In the genomic region with DNA sequence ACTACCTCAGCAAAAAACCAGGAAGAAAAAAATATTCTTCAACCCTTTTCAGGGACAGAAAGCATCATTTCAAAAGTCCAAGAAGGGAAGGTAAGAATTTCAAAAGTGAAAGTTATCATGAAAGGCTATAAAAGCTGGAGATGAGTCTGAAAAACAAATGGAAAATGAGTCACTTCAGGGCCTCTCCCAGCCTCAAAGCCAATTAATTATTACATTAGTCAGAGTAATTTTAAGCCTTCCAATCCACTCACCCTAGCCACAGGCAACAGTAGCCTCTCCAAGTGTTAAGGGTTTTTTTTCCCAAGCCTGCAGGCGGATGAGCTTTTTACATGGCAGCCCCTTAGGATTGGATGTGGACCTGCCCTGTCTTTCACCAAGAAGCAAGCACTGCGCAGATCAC, we compare ENCODE assay signal across 10 cellular contexts. TPM values are rescaled to one million over a fixed set of nuclear protein-coding genes. Genes with fewer than 3 reads are reported as not detected.
A peak's percentile ranks its signal among the peaks of the same experiment; 100 is the strongest.
DNase-seq lines count a peak whose midpoint lies in the region; ATAC-seq and TF ChIP-seq lines count a peak whose summit lies in the region.
"Not testable (repeated sequence)": the region's sequence is repeated elsewhere in the genome, so short reads cannot be mapped to it uniquely, and the experiment has no call there.
"Had no signal": no experiment of that assay in that cellular context is flagged by ENCODE, and none has a peak within 500 bp of the region (broad histone marks: within the 10 kb centered on the region; RNA-seq: fewer than 3 reads in every experiment).

No MANE protein-coding gene starts in this region.

- H3K9me3 Mint-ChIP-seq in CD8-positive, alpha-beta T cell; WTC11; activated T-helper 2 cell treated with anti-CD3 and anti-CD28 coated beads, Interferon-gamma antibody, Interleukin-2, Interleukin-4, amounts not matched to agents 10 μg/mL and 5 μg/mL and 100 μg/mL, durations not matched to agents 14 hours and 24 hours and 36 hours; brain; type B pancreatic cell: not testable (repeated sequence)

- H3K4me2 ChIP-seq in Loucy (ENCODE audit: low read depth, low read length, poor library complexity, severe bottlenecking) (peak overlapping the region; percentile 89), osteoblast (ENCODE audit: insufficient read depth, low read length) (peak overlapping the region; percentile 67)

- ATAC-seq in CD8-positive, alpha-beta T cell; WTC11: not testable (repeated sequence)

- H3K4me3 Mint-ChIP-seq in CD8-positive, alpha-beta T cell: peak overlapping the region; percentile 56
- not testable (repeated sequence) for H3K4me3 Mint-ChIP-seq in WTC11
- H3K4me3 Mint-ChIP-seq in activated T-helper 2 cell treated with anti-CD3 and anti-CD28 coated beads, Interferon-gamma antibody, Interleukin-2, Interleukin-4, amounts not matched to agents 10 μg/mL and 5 μg/mL and 100 μg/mL, durations not matched to agents 14 hours and 24 hours and 36 hours (ENCODE audit: low read depth): peak overlapping the region; percentile 57
- H3K4me3 Mint-ChIP-seq in brain (peak overlapping the region; percentile 60 to 83 (median 69)), type B pancreatic cell (peak overlapping the region; percentile 41)

- not testable (repeated sequence) for H2AFZ ChIP-seq in Loucy (ENCODE audit: low read length); osteoblast (ENCODE audit: low read length)

- peak overlapping the region; percentile 56 for H3K9ac ChIP-seq in Loucy (ENCODE audit: low read depth, low read length, poor library complexity, severe bottlenecking)

- H3K36me3 ChIP-seq in CD8-positive, alpha-beta T cell (ENCODE audit: insufficient read depth, low read length); Loucy (ENCODE audit: insufficient read depth, low read length); osteoblast (ENCODE audit: insufficient read depth, low read length): not testable (repeated sequence)

- H3F3A ChIP-seq in Loucy (ENCODE audit: low read depth): not testable (repeated sequence)

- not testable (repeated sequence) for DNase-seq in CD8-positive, alpha-beta T cell; WTC11 (ENCODE audit: low spot score); activated T-helper 2 cell treated with anti-CD3 and anti-CD28 coated beads, Interferon-gamma antibody, Interleukin-2, Interleukin-4, amounts not matched to agents 10 μg/mL and 5 μg/mL and 100 μg/mL, durations not matched to agents 14 hours and 24 hours and 36 hours (ENCODE audit: low spot score); osteoblast (ENCODE audit: insufficient read length, low spot score, missing footprints); type B pancreatic cell (ENCODE audit: extremely low spot score, unreplicated experiment)
- peak; percentile 26 for DNase-seq in iris pigment epithelial cell (ENCODE audit: low read depth)

- H3K36me3 Mint-ChIP-seq in CD8-positive, alpha-beta T cell: peaks cover 36% of the 10 kb centered on the region
- H3K36me3 Mint-ChIP-seq in WTC11 (peaks cover 15% of the 10 kb centered on the region), brain (peaks cover 32% of the 10 kb centered on the region), type B pancreatic cell (peaks cover 12% of the 10 kb centered on the region)
- peaks cover 32% of the 10 kb centered on the region for H3K36me3 Mint-ChIP-seq in activated T-helper 2 cell treated with anti-CD3 and anti-CD28 coated beads, Interferon-gamma antibody, Interleukin-2, Interleukin-4, amounts not matched to agents 10 μg/mL and 5 μg/mL and 100 μg/mL, durations not matched to agents 14 hours and 24 hours and 36 hours (ENCODE audit: low read depth)

- H3K4me1 ChIP-seq in CD8-positive, alpha-beta T cell (ENCODE audit: insufficient read depth, low read length): not testable (repeated sequence)
- H3K4me1 ChIP-seq in Loucy (ENCODE audit: insufficient read depth, low read length, poor library complexity, severe bottlenecking): peaks cover 26% of the 10 kb centered on the region
- H3K4me1 ChIP-seq in osteoblast (ENCODE audit: insufficient read depth, low read length): peaks cover 18% of the 10 kb centered on the region

- H3K27ac Mint-ChIP-seq in CD8-positive, alpha-beta T cell: peak overlapping the region; percentile 47
- H3K27ac Mint-ChIP-seq in WTC11 (peak overlapping the region; percentile 60; the same call in 1 of the 2 replicates), brain (peak overlapping the region in 4 of 5 experiments; percentile 58 to 64 (median 61)), type B pancreatic cell (peak overlapping the region; percentile 11)
- H3K27ac Mint-ChIP-seq in activated T-helper 2 cell treated with anti-CD3 and anti-CD28 coated beads, Interferon-gamma antibody, Interleukin-2, Interleukin-4, amounts not matched to agents 10 μg/mL and 5 μg/mL and 100 μg/mL, durations not matched to agents 14 hours and 24 hours and 36 hours: peak overlapping the region; percentile 81

- CTCF ChIA-PET in CD8-positive, alpha-beta T cell (lab: Charles Lee); WTC11 (lab: Charles Lee): not testable (repeated sequence)

- POLR2A ChIA-PET in CD8-positive, alpha-beta T cell (lab: Charles Lee); WTC11 (lab: Charles Lee): not testable (repeated sequence)

- intact Hi-C loops in CD8-positive, alpha-beta T cell (cut with DNase I, micrococcal nuclease): loop anchor here in 1 of 2 experiments (10.0 kb wide), 1 partner anchor 260 kb away; no protein-coding TSS in a partner anchor
- intact Hi-C loops in activated T-helper 2 cell treated with anti-CD3 and anti-CD28 coated beads, Interferon-gamma antibody, Interleukin-2, Interleukin-4, amounts not matched to agents 10 μg/mL and 5 μg/mL and 100 μg/mL, durations not matched to agents 14 hours and 24 hours and 36 hours (cut with micrococcal nuclease): not testable (repeated sequence)

- H3K27me3 Mint-ChIP-seq in CD8-positive, alpha-beta T cell (ENCODE audit: low read depth); WTC11 (ENCODE audit: low read depth); activated T-helper 2 cell treated with anti-CD3 and anti-CD28 coated beads, Interferon-gamma antibody, Interleukin-2, Interleukin-4, amounts not matched to agents 10 μg/mL and 5 μg/mL and 100 μg/mL, durations not matched to agents 14 hours and 24 hours and 36 hours (ENCODE audit: low read depth); brain; type B pancreatic cell: not testable (repeated sequence)

- H3K27me3 ChIP-seq in CD8-positive, alpha-beta T cell (ENCODE audit: insufficient read depth, low read length); Loucy (ENCODE audit: insufficient read depth, low read length, poor library complexity, severe bottlenecking); osteoblast (ENCODE audit: insufficient read depth, low read length): not testable (repeated sequence)

- H3K27ac ChIP-seq in CD8-positive, alpha-beta T cell (ENCODE audit: low read depth, low read length): not testable (repeated sequence)
- peak overlapping the region; percentile 56 for H3K27ac ChIP-seq in osteoblast (ENCODE audit: low read depth, low read length)

- peaks cover 23% of the 10 kb centered on the region for H4K20me1 ChIP-seq in Loucy (ENCODE audit: insufficient read depth, low read length, poor library complexity, severe bottlenecking)
- peaks cover 21% of the 10 kb centered on the region for H4K20me1 ChIP-seq in osteoblast (ENCODE audit: insufficient read depth, low read length)

- TF ChIP-seq CTCF in CD8-positive, alpha-beta T cell (IDR thresholded peaks at IDR 0.05); Loucy (conservative IDR thresholded peaks at IDR 0.05; ENCODE audit: low read length); WTC11 (IDR thresholded peaks at IDR 0.05); brain (conservative IDR thresholded peaks at IDR 0.05); osteoblast (IDR thresholded peaks at IDR 0.05; ENCODE audit: extremely low read depth, low read depth, low read length); type B pancreatic cell (conservative IDR thresholded peaks at IDR 0.05): not testable (repeated sequence)

- peaks cover 35% of the 10 kb centered on the region for H3K4me1 Mint-ChIP-seq in CD8-positive, alpha-beta T cell (ENCODE audit: low read depth)
- H3K4me1 Mint-ChIP-seq in WTC11 (peaks cover 17% of the 10 kb centered on the region), brain (peaks cover 48% of the 10 kb centered on the region), type B pancreatic cell (ENCODE audit: unreplicated experiment) (peaks cover 28% of the 10 kb centered on the region)
- peaks cover 27% of the 10 kb centered on the region for H3K4me1 Mint-ChIP-seq in activated T-helper 2 cell treated with anti-CD3 and anti-CD28 coated beads, Interferon-gamma antibody, Interleukin-2, Interleukin-4, amounts not matched to agents 10 μg/mL and 5 μg/mL and 100 μg/mL, durations not matched to agents 14 hours and 24 hours and 36 hours (ENCODE audit: low read depth)

- H3K79me2 ChIP-seq in Loucy (ENCODE audit: insufficient read depth, low read length) (peaks cover 63% of the 10 kb centered on the region), osteoblast (ENCODE audit: insufficient read depth, low read length) (peaks cover 50% of the 10 kb centered on the region)

- H3K9me3 ChIP-seq in CD8-positive, alpha-beta T cell (ENCODE audit: low read length); Loucy (ENCODE audit: insufficient read depth, low read depth, low read length); osteoblast (ENCODE audit: low read depth, low read length): not testable (repeated sequence)

- H3K4me3 ChIP-seq in CD8-positive, alpha-beta T cell (ENCODE audit: low read depth, low read length); osteoblast (ENCODE audit: insufficient read depth, low read length): not testable (repeated sequence)
- peak overlapping the region; percentile 67 for H3K4me3 ChIP-seq in Loucy (ENCODE audit: low read length, poor library complexity, severe bottlenecking)

- not testable (repeated sequence) for H3K9me2 ChIP-seq in Loucy (replicated peaks; ENCODE audit: low read depth, low read length)

RNA-seq across cellular contexts. Expression of gene CCDC127, which starts 2.7 kb away (rescaled TPM):
- total RNA-seq in CD8-positive, alpha-beta T cell: 1 to 10 TPM; 1.5 to 2.2 TPM
- total RNA-seq in WTC11 (2021): 5.3 to 8.4 TPM (median 6.3 TPM) in 3 replicates
- total RNA-seq in activated T-helper 2 cell treated with anti-CD3 and anti-CD28 coated beads, Interferon-gamma antibody, Interleukin-2, Interleukin-4, amounts not matched to agents 10 μg/mL and 5 μg/mL and 100 μg/mL, durations not matched to agents 14 hours and 24 hours and 36 hours: 6.5 and 7.3 TPM in 2 replicates
- 7.5 TPM for polyA plus RNA-seq in brain (ENCODE audit: insufficient read depth, low read depth, low replicate concordance)
- total RNA-seq in osteoblast: 4.3 and 6.2 TPM in 2 replicates
- 6.0 and 10.8 TPM in 2 replicates for total RNA-seq in type B pancreatic cell (ENCODE audit: low replicate concordance)

RNA-seq across cellular contexts. Expression of gene SDHA, which starts 2.9 kb away (rescaled TPM):
- 100 to 1,000 TPM; 203 to 216 TPM for total RNA-seq in CD8-positive, alpha-beta T cell
- total RNA-seq in WTC11 (2021) (135 to 145 TPM (median 137 TPM) in 3 replicates), osteoblast (83.6 and 84.6 TPM in 2 replicates), type B pancreatic cell (ENCODE audit: low replicate concordance) (143 and 179 TPM in 2 replicates)
- 154 and 157 TPM in 2 replicates for total RNA-seq in activated T-helper 2 cell treated with anti-CD3 and anti-CD28 coated beads, Interferon-gamma antibody, Interleukin-2, Interleukin-4, amounts not matched to agents 10 μg/mL and 5 μg/mL and 100 μg/mL, durations not matched to agents 14 hours and 24 hours and 36 hours
- polyA plus RNA-seq in brain (ENCODE audit: insufficient read depth, low read depth, low replicate concordance): 172 TPM

RNA-seq across cellular contexts. Expression of gene LRRC14B, which starts 24.0 kb away (rescaled TPM):
- not detected for total RNA-seq in CD8-positive, alpha-beta T cell
- total RNA-seq in WTC11 (2021): 0.11 TPM in 1 of 3 replicates, not detected in the others
- total RNA-seq in activated T-helper 2 cell treated with anti-CD3 and anti-CD28 coated beads, Interferon-gamma antibody, Interleukin-2, Interleukin-4, amounts not matched to agents 10 μg/mL and 5 μg/mL and 100 μg/mL, durations not matched to agents 14 hours and 24 hours and 36 hours: not detected in 2 replicates
- polyA plus RNA-seq in brain (ENCODE audit: insufficient read depth, low read depth, low replicate concordance): 0.68 TPM
- total RNA-seq in osteoblast: under 0.01 TPM in 1 of 2 replicates, not detected in the other
- total RNA-seq in type B pancreatic cell (ENCODE audit: low replicate concordance): not detected in 2 replicates
- total RNA-seq: right lobe of liver, vagina had no signal

RNA-seq across cellular contexts. Expression of gene PDCD6, which starts 56.2 kb away (rescaled TPM):
- 10 to 100 TPM; 34.4 to 38.7 TPM for total RNA-seq in CD8-positive, alpha-beta T cell
- 80.4 to 86.8 TPM (median 83.6 TPM) in 3 replicates for total RNA-seq in WTC11 (2021)
- total RNA-seq in activated T-helper 2 cell treated with anti-CD3 and anti-CD28 coated beads, Interferon-gamma antibody, Interleukin-2, Interleukin-4, amounts not matched to agents 10 μg/mL and 5 μg/mL and 100 μg/mL, durations not matched to agents 14 hours and 24 hours and 36 hours: 109 TPM in 2 replicates
- polyA plus RNA-seq in brain (ENCODE audit: insufficient read depth, low read depth, low replicate concordance): 163 TPM
- total RNA-seq in osteoblast: 60.1 and 71.3 TPM in 2 replicates
- total RNA-seq in type B pancreatic cell (ENCODE audit: low replicate concordance): 90.8 and 107 TPM in 2 replicates

Comparison
In these comparisons a context has a peak if more than half of its experiments do, and no peak if none do; other contexts are left out.
1. H3K27ac Mint-ChIP-seq: peak in every context shown above with its lines; median percentile 81 in activated T-helper 2 cell treated with anti-CD3 and anti-CD28 coated beads, Interferon-gamma antibody, Interleukin-2, Interleukin-4, amounts not matched to agents 10 μg/mL and 5 μg/mL and 100 μg/mL, durations not matched to agents 14 hours and 24 hours and 36 hours; 61 in brain; 60 in WTC11; 47 in CD8-positive, alpha-beta T cell; 11 in type B pancreatic cell.